In genomic region chr4:26130173-26130572, GRCh38 we compare ENCODE assay signal across 10 cellular contexts.
DNase-seq lines count a peak whose midpoint lies in the region; ATAC-seq and TF ChIP-seq lines count a peak whose summit lies in the region.
"Had no signal": no experiment of that assay in that cellular context is flagged by ENCODE, and none has a peak within 500 bp of the region (broad histone marks: within the 10 kb centered on the region; RNA-seq: fewer than 3 reads in every experiment).

No MANE protein-coding gene starts in this region.

- DNase-seq in activated CD4-positive, alpha-beta T cell treated with anti-CD3 and anti-CD28 coated beads for 48 hours, result peak; percentile 46
- DNase-seq in activated CD4-positive, alpha-beta T cell treated with anti-CD3 and anti-CD28 coated beads, Interleukin-2, amount 50 U/mL, for 4 hours, result no peak
- peak; percentile 49 to 57 for DNase-seq in activated T-cell treated with anti-CD3 and anti-CD28 coated beads, Interleukin-2, amount 50 U/mL, for 72 hours
- DNase-seq in Kasumi-1 (lab: John Stamatoyannopoulos, UW) (no peak), foreskin fibroblast (no peak), NCI-H82 (lab: John Stamatoyannopoulos, UW) (no peak)
- DNase-seq: left ventricle myocardium inferior had no signal

- H3K4me3 ChIP-seq in foreskin fibroblast (ENCODE audit: low read depth in 1 of 2, low read length in 2 of 2), result no peak overlapping the region
- H3K4me3 ChIP-seq: left ventricle myocardium inferior had no signal

- no peak for TF ChIP-seq CTCF in foreskin fibroblast (IDR thresholded peaks at IDR 0.05; ENCODE audit: low read depth, low read length)

- ATAC-seq in GM19467 (IDR thresholded peaks at IDR 0.05; ENCODE audit: unreplicated experiment) (peak; percentile 52), HG03039 (IDR thresholded peaks at IDR 0.05; ENCODE audit: unreplicated experiment) (peak; percentile 57)
- ATAC-seq in activated T-cell treated with anti-CD3 and anti-CD28 coated beads, Interleukin-2, amount 50 U/mL, for 72 hours (replicated peaks in 1 of 2), result peak; percentile 79 to 86
- ATAC-seq: HepG2 had no signal

- peaks cover 23% of the 10 kb centered on the region for H3K27me3 Mint-ChIP-seq in activated T-cell treated with anti-CD3 and anti-CD28 coated beads, Interleukin-2, amount 50 U/mL, for 72 hours (ENCODE audit: low read depth)

- H3K9me3 Mint-ChIP-seq in activated T-cell treated with anti-CD3 and anti-CD28 coated beads, Interleukin-2, amount 50 U/mL, for 72 hours, result peaks cover 7 to 8% of the 10 kb centered on the region in 2 donors

- H3K36me3 Mint-ChIP-seq in activated T-cell treated with anti-CD3 and anti-CD28 coated beads, Interleukin-2, amount 50 U/mL, for 72 hours (ENCODE audit: insufficient read depth in 2 of 2), result peaks cover 8 to 20% of the 10 kb centered on the region in 2 donors

- H3K4me3 Mint-ChIP-seq in activated T-cell treated with anti-CD3 and anti-CD28 coated beads, Interleukin-2, amount 50 U/mL, for 72 hours, result peak overlapping the region in 1 of 2 donors; percentile 65

- peaks cover 67% of the 10 kb centered on the region for H3K4me1 Mint-ChIP-seq in activated T-cell treated with anti-CD3 and anti-CD28 coated beads, Interleukin-2, amount 50 U/mL, for 72 hours (ENCODE audit: low read depth)

- H3K27ac Mint-ChIP-seq in activated T-cell treated with anti-CD3 and anti-CD28 coated beads, Interleukin-2, amount 50 U/mL, for 72 hours, result peak overlapping the region; percentile 43

Comparison
In these comparisons a context has a peak if more than half of its experiments do, and no peak if none do; other contexts are left out.
1. DNase-seq: peak in activated CD4-positive, alpha-beta T cell treated with anti-CD3 and anti-CD28 coated beads for 48 hours (single experiment) and activated T-cell treated with anti-CD3 and anti-CD28 coated beads, Interleukin-2, amount 50 U/mL, for 72 hours (2 of 2); none in activated CD4-positive, alpha-beta T cell treated with anti-CD3 and anti-CD28 coated beads, Interleukin-2, amount 50 U/mL, for 4 hours (0 of 2), Kasumi-1 (0 of 2), foreskin fibroblast (0 of 2) and NCI-H82 (single experiment).
2. Peak in every context shown above with its lines, with median percentiles within 50 percentile points of each other: ATAC-seq.